ENCODE assay signal across 8 cellular contexts in the genomic region with DNA sequence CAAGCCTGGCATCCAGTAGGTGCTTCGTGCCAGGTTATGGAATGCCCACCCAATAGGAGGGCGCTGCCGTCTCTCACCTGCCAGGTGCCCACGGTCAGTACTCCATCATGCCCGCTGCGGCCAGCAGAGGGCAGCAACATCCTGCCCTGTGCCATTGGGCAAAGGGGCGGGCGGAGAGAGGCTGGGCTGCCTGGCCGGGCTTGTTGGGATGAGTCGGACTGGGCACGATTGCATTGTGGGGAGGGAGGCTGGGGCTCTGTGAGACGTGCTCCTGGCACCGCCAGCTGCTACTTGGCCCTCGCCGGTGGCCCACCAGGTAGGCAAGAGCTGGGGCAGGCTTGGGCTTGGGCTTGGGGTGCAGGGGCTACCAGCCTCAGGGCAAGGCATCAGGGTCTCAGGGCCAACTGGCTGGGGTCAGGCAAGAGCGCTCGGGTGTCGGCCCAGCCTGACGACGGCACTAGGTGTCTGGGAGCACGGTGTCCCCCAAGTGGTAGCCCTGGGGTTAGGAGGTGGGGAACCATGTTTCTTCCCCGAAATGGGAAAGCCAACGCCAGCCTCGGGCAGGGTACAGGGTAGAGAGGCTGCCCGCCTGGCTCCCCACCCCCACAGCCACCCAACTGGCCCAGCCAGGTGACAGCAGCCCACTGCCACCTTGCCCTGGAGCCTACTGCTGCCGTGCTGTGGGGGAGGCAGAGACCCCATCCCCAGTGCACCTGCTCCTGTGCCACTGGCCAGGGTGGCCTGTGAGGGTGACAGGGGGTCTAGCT. TPM values are rescaled to one million over a fixed set of nuclear protein-coding genes. Genes with fewer than 3 reads are reported as not detected.
DNase-seq lines count a peak whose midpoint lies in the region; ATAC-seq lines count a peak whose summit lies in the region.

TSS of gene PLXNB3 (plus strand) at position 261 of the 767 bp plus-strand sequence. CDS start 1,287 bp downstream, outside the sequence.

- CTCF ChIA-PET in activated CD8-positive, alpha-beta T cell treated with anti-CD3 and anti-CD28 coated beads, Interleukin-2, amount 10 ng/mL, durations not matched to agents 7 days and 5 days (lab: Charles Lee), result interaction anchor here (0.6 to 1.4 kb wide), 8 partner anchors 19 to 204 kb away, joined by 3 to 4 read pairs (median 3); no protein-coding TSS in a partner anchor

- no peak within 1 kb of the TSS for H3K4me3 Mint-ChIP-seq in activated CD8-positive, alpha-beta T cell treated with anti-CD3 and anti-CD28 coated beads, Interleukin-2, amount 10 ng/mL, durations not matched to agents 7 days and 5 days

- H3K4me1 Mint-ChIP-seq in activated CD8-positive, alpha-beta T cell treated with anti-CD3 and anti-CD28 coated beads, Interleukin-2, amount 10 ng/mL, durations not matched to agents 7 days and 5 days (ENCODE audit: low read depth), result peaks cover 22% of the 10 kb centered on the region

- H3K9me3 Mint-ChIP-seq in activated CD8-positive, alpha-beta T cell treated with anti-CD3 and anti-CD28 coated beads, Interleukin-2, amount 10 ng/mL, durations not matched to agents 7 days and 5 days (ENCODE audit: insufficient read depth), result no peaks in the 10 kb centered on the region

- no peaks in the 10 kb centered on the region for H3K36me3 Mint-ChIP-seq in activated CD8-positive, alpha-beta T cell treated with anti-CD3 and anti-CD28 coated beads, Interleukin-2, amount 10 ng/mL, durations not matched to agents 7 days and 5 days (ENCODE audit: low read depth)

- DNase-seq in DMS153 treated with DMSO at 0.1 percent for 48 hours (lab: John Stamatoyannopoulos, UW; ENCODE audit: unreplicated experiment) (peak; percentile 76), NCI-H526 (lab: John Stamatoyannopoulos, UW) (peak; percentile 39 to 89), ecto neural progenitor cell (ENCODE audit: low spot score) (peak; percentile 79), lung microvascular endothelial cell (ENCODE audit: low read depth in 2 of 2) (peak; percentile 66 to 81)
- peak; percentile 76 for DNase-seq in activated CD8-positive, alpha-beta T cell treated with anti-CD3 and anti-CD28 coated beads, Interleukin-2, amount 10 ng/mL, durations not matched to agents 7 days and 5 days
- peak; percentile 43 for DNase-seq in stimulated activated CD8-positive, alpha-beta memory T cell treated with anti-CD3 and anti-CD28 coated beads, Interleukin-12 subunit alpha, Interleukin-12 subunit beta, amount 100 ng/mL, for 1 hour (ENCODE audit: low read depth)

- H3K27ac Mint-ChIP-seq in activated CD8-positive, alpha-beta T cell treated with anti-CD3 and anti-CD28 coated beads, Interleukin-2, amount 10 ng/mL, durations not matched to agents 7 days and 5 days, result no peak within 1 kb of the TSS

- peak; percentile 71 for ATAC-seq in HG02798 (IDR thresholded peaks at IDR 0.05; ENCODE audit: poor library complexity, unreplicated experiment)
- peak; percentile 86 for ATAC-seq in activated CD8-positive, alpha-beta T cell treated with anti-CD3 and anti-CD28 coated beads, Interleukin-2, amount 10 ng/mL, durations not matched to agents 7 days and 5 days
- ATAC-seq in HG02884 (IDR thresholded peaks at IDR 0.05; ENCODE audit: unreplicated experiment), result no peak

- POLR2A ChIA-PET in activated CD8-positive, alpha-beta T cell treated with anti-CD3 and anti-CD28 coated beads, Interleukin-2, amount 10 ng/mL, durations not matched to agents 7 days and 5 days (lab: Charles Lee), result no interaction called here

- no peaks in the 10 kb centered on the region for H3K27me3 Mint-ChIP-seq in activated CD8-positive, alpha-beta T cell treated with anti-CD3 and anti-CD28 coated beads, Interleukin-2, amount 10 ng/mL, durations not matched to agents 7 days and 5 days (ENCODE audit: low read depth)

RNA-seq across cellular contexts. Expression of gene PLXNB3, which starts in this region (rescaled TPM):
- total RNA-seq in activated CD8-positive, alpha-beta T cell treated with anti-CD3 and anti-CD28 coated beads, Interleukin-2, amount 10 ng/mL, durations not matched to agents 7 days and 5 days, result 1 to 10 TPM in 1 of 2 experiments, under 1 TPM in 1; 0.83 to 1.4 TPM
- total RNA-seq in lung microvascular endothelial cell, result 2.4 and 4.4 TPM in 2 replicates
